19 cellular contexts compared by ENCODE assay signal in genomic region chr5:32206799-32207634, GRCh38. TPM values are rescaled to one million over a fixed set of nuclear protein-coding genes. Genes with fewer than 3 reads are reported as not detected.
A peak's percentile ranks its signal among the peaks of the same experiment; 100 is the strongest.
DNase-seq lines count a peak whose midpoint lies in the region; ATAC-seq and TF ChIP-seq lines count a peak whose summit lies in the region.
"Had no signal": no experiment of that assay in that cellular context is flagged by ENCODE, and none has a peak within 500 bp of the region (broad histone marks: within the 10 kb centered on the region; RNA-seq: fewer than 3 reads in every experiment).

No MANE protein-coding gene starts in this region.

- H3K27me3 Mint-ChIP-seq in IgD-negative memory B cell: no peaks in the 10 kb centered on the region
- no peaks in the 10 kb centered on the region for H3K27me3 Mint-ChIP-seq in activated T-helper 2 cell treated with anti-CD3 and anti-CD28 coated beads, Interferon-gamma antibody, Interleukin-2, Interleukin-4, amounts not matched to agents 10 μg/mL and 5 μg/mL and 100 μg/mL, durations not matched to agents 14 hours and 24 hours and 36 hours (ENCODE audit: low read depth)

- no peaks in the 10 kb centered on the region for H3K9me3 Mint-ChIP-seq in IgD-negative memory B cell
- no peaks in the 10 kb centered on the region for H3K9me3 Mint-ChIP-seq in activated T-helper 2 cell treated with anti-CD3 and anti-CD28 coated beads, Interferon-gamma antibody, Interleukin-2, Interleukin-4, amounts not matched to agents 10 μg/mL and 5 μg/mL and 100 μg/mL, durations not matched to agents 14 hours and 24 hours and 36 hours
- H3K9me3 Mint-ChIP-seq: natural killer cell had no signal

- no peak for TF ChIP-seq CTCF in GM12864 (IDR thresholded peaks at IDR 0.05; ENCODE audit: low read depth, low read length, missing control alignments)

- peak overlapping the region in 2 of 4 donors; percentile 60 to 82 for H3K4me3 Mint-ChIP-seq in IgD-negative memory B cell
- no peak overlapping the region for H3K4me3 Mint-ChIP-seq in activated T-helper 2 cell treated with anti-CD3 and anti-CD28 coated beads, Interferon-gamma antibody, Interleukin-2, Interleukin-4, amounts not matched to agents 10 μg/mL and 5 μg/mL and 100 μg/mL, durations not matched to agents 14 hours and 24 hours and 36 hours (ENCODE audit: low read depth)
- H3K4me3 Mint-ChIP-seq: natural killer cell had no signal

- peak; percentile 26 for ATAC-seq in GM19452 (IDR thresholded peaks at IDR 0.05; ENCODE audit: unreplicated experiment)
- no peak for ATAC-seq in HG03520 (IDR thresholded peaks at IDR 0.05; ENCODE audit: unreplicated experiment)
- no peak for ATAC-seq in GM21576 (IDR thresholded peaks at IDR 0.05; ENCODE audit: unreplicated experiment)
- ATAC-seq: activated CD4-positive, CD25-positive, alpha-beta regulatory T cell treated with anti-CD3 and anti-CD28 coated beads, Interleukin-2, amount 50 U/mL, for 24 hours; left lung; natural killer cell had no signal

- DNase-seq in GM12864 (ENCODE audit: low read depth) (peak; percentile 49), LoVo (ENCODE audit: low spot score) (no peak)
- DNase-seq in activated T-helper 2 cell treated with anti-CD3 and anti-CD28 coated beads, Interferon-gamma antibody, Interleukin-2, Interleukin-4, amounts not matched to agents 10 μg/mL and 5 μg/mL and 100 μg/mL, durations not matched to agents 14 hours and 24 hours and 36 hours (ENCODE audit: low spot score): no peak
- no peak for DNase-seq in stimulated activated naive CD4-positive, alpha-beta T cell treated with Interleukin-2 at 50 U/mL for 16 hours (lab: John Stamatoyannopoulos, UW)
- DNase-seq: anterior cingulate cortex; colonic mucosa; DND-41; Kasumi-1; left lung; natural killer cell; NCI-H2081; stimulated activated CD4-positive, alpha-beta T cell treated with anti-CD3 and anti-CD28 coated beads, Interleukin-4, amount 100 ng/mL, for 24 hours; stimulated activated naive CD4-positive, alpha-beta T cell had no signal

- intact Hi-C loops in activated T-helper 2 cell treated with anti-CD3 and anti-CD28 coated beads, Interferon-gamma antibody, Interleukin-2, Interleukin-4, amounts not matched to agents 10 μg/mL and 5 μg/mL and 100 μg/mL, durations not matched to agents 14 hours and 24 hours and 36 hours (cut with micrococcal nuclease): no loop called here

- peaks cover 15% of the 10 kb centered on the region in 3 donors for H3K4me1 Mint-ChIP-seq in IgD-negative memory B cell
- peaks cover 23% of the 10 kb centered on the region for H3K4me1 Mint-ChIP-seq in activated T-helper 2 cell treated with anti-CD3 and anti-CD28 coated beads, Interferon-gamma antibody, Interleukin-2, Interleukin-4, amounts not matched to agents 10 μg/mL and 5 μg/mL and 100 μg/mL, durations not matched to agents 14 hours and 24 hours and 36 hours (ENCODE audit: low read depth)
- H3K4me1 Mint-ChIP-seq: natural killer cell had no signal

- H3K36me3 Mint-ChIP-seq in IgD-negative memory B cell: peaks cover 6% of the 10 kb centered on the region
- peaks cover 3% of the 10 kb centered on the region for H3K36me3 Mint-ChIP-seq in activated T-helper 2 cell treated with anti-CD3 and anti-CD28 coated beads, Interferon-gamma antibody, Interleukin-2, Interleukin-4, amounts not matched to agents 10 μg/mL and 5 μg/mL and 100 μg/mL, durations not matched to agents 14 hours and 24 hours and 36 hours (ENCODE audit: low read depth)
- H3K36me3 Mint-ChIP-seq: natural killer cell had no signal

- no peak overlapping the region for H3K4me3 ChIP-seq in GM12864 (ENCODE audit: low read depth, low read length)
- H3K4me3 ChIP-seq: BLaER1, colonic mucosa, left lung had no signal

- peak overlapping the region; percentile 39 to 85 (median 78) for H3K27ac Mint-ChIP-seq in IgD-negative memory B cell
- H3K27ac Mint-ChIP-seq in activated T-helper 2 cell treated with anti-CD3 and anti-CD28 coated beads, Interferon-gamma antibody, Interleukin-2, Interleukin-4, amounts not matched to agents 10 μg/mL and 5 μg/mL and 100 μg/mL, durations not matched to agents 14 hours and 24 hours and 36 hours: peak overlapping the region; percentile 38
- H3K27ac Mint-ChIP-seq: natural killer cell had no signal

RNA-seq across cellular contexts. Expression of gene GOLPH3, which starts 32.9 kb away (rescaled TPM):
- polyA plus RNA-seq in IgD-negative memory B cell: 99.2 TPM
- total RNA-seq in activated T-helper 2 cell treated with anti-CD3 and anti-CD28 coated beads, Interferon-gamma antibody, Interleukin-2, Interleukin-4, amounts not matched to agents 10 μg/mL and 5 μg/mL and 100 μg/mL, durations not matched to agents 14 hours and 24 hours and 36 hours: 80.1 and 81.5 TPM in 2 replicates
